ENCODE assay signal across 1 cellular context in genomic region chr6:111804627-111805235, GRCh38.
TF ChIP-seq lines count a peak whose summit lies in the region.

No MANE protein-coding gene starts in this region.

TF ChIP-seq in K562, 482 proteins besides CTCF, POLR2A, EP300 and RAD21 (continued from another document and continues in another):
- TF ChIP-seq CUX1 (CRISPR knock-in tag; IDR thresholded peaks at IDR 0.05) (0 out of 2 replicates have a peak, but pooled peaks have one; percentile 27), NR4A1 (CRISPR knock-in tag; IDR thresholded peaks at IDR 0.05) (no peak), NR4A1 (tag; IDR thresholded peaks at IDR 0.05) (no peak), LARP7 (IDR thresholded peaks at IDR 0.05) (no peak), MBD2 (IDR thresholded peaks at IDR 0.05; ENCODE audit: borderline replicate concordance, low read depth) (no peak), TCF3 (CRISPR knock-in tag; IDR thresholded peaks at IDR 0.05) (peak; percentile 98), SETDB1 (IDR thresholded peaks at IDR 0.05; ENCODE audit: low read length) (no peak), PHF21A (IDR thresholded peaks at IDR 0.05; ENCODE audit: borderline replicate concordance, low read depth) (no peak), U2AF2 (optimal IDR thresholded peaks at IDR 0.05; ENCODE audit: low read depth, low read length) (no peak), TSC22D4 (tag; IDR thresholded peaks at IDR 0.05) (no peak), ZNF184 (CRISPR knock-in tag; IDR thresholded peaks at IDR 0.05) (no peak), CBX1 (IDR thresholded peaks at IDR 0.05; ENCODE audit: low read depth) (no peak), SIX5 (IDR thresholded peaks at IDR 0.05; ENCODE audit: borderline replicate concordance in 1 of 2, insufficient read depth in 1 of 2, low read depth in 1 of 2, low read length in 2 of 2) (no peak), HNRNPK (IDR thresholded peaks at IDR 0.05; ENCODE audit: low read depth, low read length, poor library complexity, severe bottlenecking) (no peak), VEZF1 (CRISPR knock-in tag; IDR thresholded peaks at IDR 0.05) (no peak), ZBTB49 (CRISPR knock-in tag; IDR thresholded peaks at IDR 0.05; ENCODE audit: borderline replicate concordance) (no peak), ARNT (IDR thresholded peaks at IDR 0.05) (peak; percentile 38 to 78; a peak in 2 of 4 replicates), HMGN3 (IDR thresholded peaks at IDR 0.05; ENCODE audit: borderline replicate concordance, extremely low read depth, insufficient read length, low read depth, low read length) (no peak), ZNF354B (CRISPR knock-in tag; IDR thresholded peaks at IDR 0.05) (no peak), SFPQ (IDR thresholded peaks at IDR 0.05; ENCODE audit: low read depth, low read length) (no peak), POU5F1 (IDR thresholded peaks at IDR 0.05; ENCODE audit: borderline replicate concordance, low read depth, low read length, partially characterized antibody) (no peak), ZNF551 (CRISPR knock-in tag; IDR thresholded peaks at IDR 0.05) (no peak), ETV5 (CRISPR knock-in tag; IDR thresholded peaks at IDR 0.05; ENCODE audit: low read depth) (no peak), NFIX (CRISPR knock-in tag; IDR thresholded peaks at IDR 0.05; ENCODE audit: low read depth) (no peak), JUN (IDR thresholded peaks at IDR 0.05; ENCODE audit: borderline replicate concordance, low read depth, low read length) (no peak), JUN (CRISPR knock-in tag; IDR thresholded peaks at IDR 0.05; ENCODE audit: borderline replicate concordance) (peak; percentile 36; the same call in 1 of the 2 replicates), BRD4 (IDR thresholded peaks at IDR 0.05) (no peak), HINFP (tag; conservative IDR thresholded peaks at IDR 0.05; ENCODE audit: low read depth) (no peak), CBX2 (IDR thresholded peaks at IDR 0.05; ENCODE audit: insufficient read depth, low read length, poor library complexity, severe bottlenecking) (no peak), ZBTB17 (CRISPR knock-in tag; IDR thresholded peaks at IDR 0.05) (peak; percentile 53; the same call in 1 of the 2 replicates), MCM2 (IDR thresholded peaks at IDR 0.05; ENCODE audit: low read depth) (no peak), MEF2A (IDR thresholded peaks at IDR 0.05; ENCODE audit: control insufficient read depth, low read depth, low read length) (no peak), ZFP36 (IDR thresholded peaks at IDR 0.05; ENCODE audit: low read depth, low read length, partially characterized antibody) (no peak), ZBED1 (IDR thresholded peaks at IDR 0.05) (0 out of 2 replicates have a peak, but pooled peaks have one; percentile 48), ZNF212 (CRISPR knock-in tag; IDR thresholded peaks at IDR 0.05) (no peak), SRSF3 (IDR thresholded peaks at IDR 0.05; ENCODE audit: insufficient read depth, low read length) (no peak), CEBPG (CRISPR knock-in tag; IDR thresholded peaks at IDR 0.05) (no peak), CEBPG (tag; conservative IDR thresholded peaks at IDR 0.05 in 1 of 2, IDR thresholded peaks at IDR 0.05 in 1 of 2) (no peak), ZNF224 (CRISPR knock-in tag; IDR thresholded peaks at IDR 0.05) (no peak), CCNT2 (IDR thresholded peaks at IDR 0.05; ENCODE audit: borderline replicate concordance, extremely low read depth, insufficient read length, low read depth, low read length) (peak; percentile 7), SRSF1 (IDR thresholded peaks at IDR 0.05; ENCODE audit: low read depth, low read length) (no peak), C11orf30 (IDR thresholded peaks at IDR 0.05; ENCODE audit: low read depth) (peak; percentile 96), PML (IDR thresholded peaks at IDR 0.05; ENCODE audit: low read length) (peak; percentile 80), NR1H2 (CRISPR knock-in tag; IDR thresholded peaks at IDR 0.05) (no peak), GABPB1 (CRISPR knock-in tag; IDR thresholded peaks at IDR 0.05) (no peak), NFXL1 (CRISPR knock-in tag; IDR thresholded peaks at IDR 0.05) (no peak), CHCHD3 (CRISPR knock-in tag; IDR thresholded peaks at IDR 0.05) (no peak), ZNF232 (CRISPR knock-in tag; IDR thresholded peaks at IDR 0.05) (no peak), MED1 (CRISPR knock-in tag; IDR thresholded peaks at IDR 0.05; ENCODE audit: borderline replicate concordance) (no peak), SPI1 (IDR thresholded peaks at IDR 0.05; ENCODE audit: borderline replicate concordance, low read depth, low read length) (0 out of 2 replicates have a peak, but pooled peaks have one; percentile 30), ZNF263 (CRISPR knock-in tag; IDR thresholded peaks at IDR 0.05; ENCODE audit: borderline replicate concordance) (no peak; the same call in 1 of the 2 replicates), CEBPB (tag; IDR thresholded peaks at IDR 0.05) (no peak), ZC3H8 (IDR thresholded peaks at IDR 0.05) (no peak), ZBTB8A (IDR thresholded peaks at IDR 0.05; ENCODE audit: partially characterized antibody) (no peak), E4F1 (CRISPR knock-in tag; IDR thresholded peaks at IDR 0.05; ENCODE audit: borderline replicate concordance) (no peak), CREB3L1 (IDR thresholded peaks at IDR 0.05; ENCODE audit: borderline replicate concordance, low read depth) (no peak), PTBP1 (IDR thresholded peaks at IDR 0.05; ENCODE audit: low read depth, low read length) (no peak), THRAP3 (IDR thresholded peaks at IDR 0.05; ENCODE audit: borderline replicate concordance) (no peak), SRF (CRISPR knock-in tag; IDR thresholded peaks at IDR 0.05) (no peak), NFATC3 (IDR thresholded peaks at IDR 0.05) (no peak), GTF2A2 (tag; IDR thresholded peaks at IDR 0.05) (no peak)
